30 cellular contexts compared by ENCODE assay signal in the genomic region with DNA sequence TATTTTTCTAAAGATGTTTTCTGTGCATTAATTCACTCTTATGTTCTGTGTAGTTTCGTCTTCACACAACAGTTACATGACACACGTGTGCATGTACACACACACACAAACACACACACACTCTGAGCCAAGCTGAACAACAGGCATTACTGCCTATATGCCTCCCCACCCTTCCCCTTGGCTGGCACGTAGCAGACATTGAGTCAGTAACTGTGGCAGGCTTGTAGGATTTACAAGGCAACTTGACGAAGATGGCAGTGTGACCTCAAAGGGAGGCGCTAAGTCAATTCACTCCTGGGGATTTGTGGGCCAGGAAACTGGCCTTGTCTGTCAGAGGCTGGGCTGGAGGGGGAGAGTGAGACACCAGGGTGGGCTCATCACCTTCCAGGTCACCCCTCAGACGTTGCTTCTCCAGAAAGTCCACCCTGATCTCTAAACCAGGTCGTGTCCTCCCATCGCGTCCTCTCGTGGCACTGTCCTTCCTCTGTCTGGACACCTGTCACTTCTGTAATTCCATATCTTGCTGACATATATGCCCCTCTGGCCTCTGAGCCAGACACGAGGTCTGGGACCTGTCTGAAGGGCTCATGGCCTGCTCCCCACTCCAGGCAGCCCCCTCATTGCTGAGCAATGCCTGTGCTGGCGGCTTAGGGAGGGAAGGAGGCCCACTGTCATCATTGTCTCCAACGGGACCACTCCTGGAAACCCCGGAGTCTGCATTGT. TPM values are rescaled to one million over a fixed set of nuclear protein-coding genes. Genes with fewer than 3 reads are reported as not detected.
A peak's percentile ranks its signal among the peaks of the same experiment; 100 is the strongest.
DNase-seq lines count a peak whose midpoint lies in the region; ATAC-seq and TF ChIP-seq lines count a peak whose summit lies in the region.
"Had no signal": no experiment of that assay in that cellular context is flagged by ENCODE, and none has a peak within 500 bp of the region (broad histone marks: within the 10 kb centered on the region; RNA-seq: fewer than 3 reads in every experiment).

No MANE protein-coding gene starts in this region.

- no peaks in the 10 kb centered on the region for H3K36me3 ChIP-seq in BLaER1 treated with 17β-estradiol and CSF1 and Interleukin-3, amounts not matched to agents 10 nM and 100 nM
- no peaks in the 10 kb centered on the region for H3K36me3 ChIP-seq in psoas muscle (ENCODE audit: insufficient read depth in 1 of 2, low read depth in 1 of 2)
- H3K36me3 ChIP-seq: breast epithelium, colonic mucosa, esophagus muscularis mucosa, HAP-1, SJCRH30, upper lobe of left lung had no signal

- H3K4me2 ChIP-seq in BLaER1 treated with 17β-estradiol and CSF1 and Interleukin-3, amounts not matched to agents 10 nM and 100 nM: peak overlapping the region in 9 of 11 experiments; percentile 64 to 89 (median 79); a peak in 18 of 22 replicates

- TF ChIP-seq CTCF in psoas muscle (IDR thresholded peaks at IDR 0.05) (no peak), GM20000 (IDR thresholded peaks at IDR 0.05; ENCODE audit: extremely low read depth, missing control alignments) (no peak)

- H3K9ac ChIP-seq in BLaER1 treated with 17β-estradiol and CSF1 and Interleukin-3, amounts not matched to agents 10 nM and 100 nM: 0 out of 22 replicates have a peak overlapping the region, but pooled peaks of 2 of the 11 experiments have one; percentile 5 to 7

- DNase-seq in M059J (ENCODE audit: low read depth) (peak; percentile 17), psoas muscle (peak in 1 of 2 donors; percentile 57), SIG-M5 (lab: John Stamatoyannopoulos, UW) (no peak), GM20000 (ENCODE audit: low spot score) (no peak)
- DNase-seq: activated CD4-positive, alpha-beta T cell treated with anti-CD3 and anti-CD28 coated beads, Interleukin-2, amount 50 U/mL, for 4 hours; activated naive CD4-positive, alpha-beta T cell treated with anti-CD3 and anti-CD28 coated beads, Interleukin-2, amount 10 ng/mL, durations not matched to agents 7 days and 5 days; C1 segment of cervical spinal cord; Caco-2; colonic mucosa; DMS79 treated with DMSO at 0.1 percent for 48 hours; effector CD8-positive, alpha-beta T cell; foreskin melanocyte; hippocampal formation; immature natural killer cell; left ventricle myocardium superior; NCI-H1092 treated with DMSO at 0.1 percent for 48 hours; NCI-H187 treated with DMSO at 0.1 percent for 48 hours; NCI-H69; SJCRH30; stimulated activated CD4-positive, alpha-beta T cell treated with anti-CD3 and anti-CD28 coated beads, Interleukin-4, amount 100 ng/mL, for 1 hour; T1000 had no signal

- no peak overlapping the region for H3K27ac ChIP-seq in BLaER1 treated with 17β-estradiol and CSF1 and Interleukin-3, amounts not matched to agents 10 nM and 100 nM
- H3K27ac ChIP-seq in psoas muscle: peak overlapping the region; percentile 66
- H3K27ac ChIP-seq: breast epithelium, colonic mucosa, SJCRH30, upper lobe of left lung had no signal

- WGBS in psoas muscle, 3 donors: 41 to 46% (median 42%) methylated on average over 14 of the region's 14 CpGs

- no peak overlapping the region for H3K4me3 ChIP-seq in BLaER1 treated with 17β-estradiol and CSF1 and Interleukin-3, amounts not matched to agents 10 nM and 100 nM
- peak overlapping the region; percentile 18 for H3K4me3 ChIP-seq in psoas muscle
- H3K4me3 ChIP-seq: breast epithelium, colonic mucosa, esophagus muscularis mucosa, HAP-1, SJCRH30, upper lobe of left lung had no signal

- H3K9me3 ChIP-seq in BLaER1 treated with 17β-estradiol and CSF1 and Interleukin-3, amounts not matched to agents 10 nM and 100 nM (replicated peaks in 1 of 11): peaks cover 0 to under 1% (median 0%) of the 10 kb centered on the region in 11 experiments; a peak in 2 of 22 replicates
- no peaks in the 10 kb centered on the region for H3K9me3 ChIP-seq in psoas muscle
- H3K9me3 ChIP-seq: breast epithelium, Caco-2, colonic mucosa, esophagus muscularis mucosa, HAP-1, SJCRH30, upper lobe of left lung had no signal

- H4K20me1 ChIP-seq in BLaER1 treated with 17β-estradiol and CSF1 and Interleukin-3, amounts not matched to agents 10 nM and 100 nM: peaks cover 0 to 16% (median 0%) of the 10 kb centered on the region in 11 experiments; a peak in 2 of 22 replicates

- intact Hi-C loops in psoas muscle (cut with DNase I): no loop called here

- ATAC-seq in esophagus mucosa (peak; percentile 86), psoas muscle (peak; percentile 56 to 80 (median 76)), HG02973 (IDR thresholded peaks at IDR 0.05; ENCODE audit: unreplicated experiment) (no peak), HG02938 (IDR thresholded peaks at IDR 0.05; ENCODE audit: unreplicated experiment) (no peak)
- ATAC-seq: Panc1 had no signal

- H3K4me1 ChIP-seq in BLaER1 treated with 17β-estradiol and CSF1 and Interleukin-3, amounts not matched to agents 10 nM and 100 nM: peaks cover 14 to 52% (median 38%) of the 10 kb centered on the region in 10 experiments
- H3K4me1 ChIP-seq in psoas muscle: peaks cover 40% of the 10 kb centered on the region
- H3K4me1 ChIP-seq: breast epithelium, Caco-2, colonic mucosa, HAP-1, SJCRH30 had no signal

- H3K27me3 ChIP-seq in BLaER1 treated with 17β-estradiol and CSF1 and Interleukin-3, amounts not matched to agents 10 nM and 100 nM: peaks cover 17 to 50% (median 29%) of the 10 kb centered on the region in 11 experiments; a peak in 21 of 22 replicates
- H3K27me3 ChIP-seq in psoas muscle (ENCODE audit: insufficient read depth in 3 of 3, low read length in 2 of 3): no peaks in the 10 kb centered on the region
- H3K27me3 ChIP-seq: colonic mucosa, esophagus muscularis mucosa, SJCRH30, upper lobe of left lung had no signal

RNA-seq across cellular contexts. Expression of a gene that starts 41.1 kb away (rescaled TPM):
- total RNA-seq in M059J (2014; rRNA removed; shearing (Covaris generic)): 13.0 and 15.3 TPM in 2 replicates
- total RNA-seq in esophagus mucosa: 14.3 TPM
- 10 to 100 TPM; 38.2 to 48.8 (median 42.2) TPM for total RNA-seq in psoas muscle
- 10 to 100 TPM; 15.1 to 44.3 (median 29.5) TPM for polyA plus RNA-seq in psoas muscle

Comparison
In these comparisons a context has a peak if more than half of its experiments do, and no peak if none do; other contexts are left out.
1. ATAC-seq: peak in esophagus mucosa (single experiment) and psoas muscle (4 of 4); none in HG02973 (single experiment) and HG02938 (single experiment).